8 cellular contexts compared by ENCODE assay signal in the genomic region with DNA sequence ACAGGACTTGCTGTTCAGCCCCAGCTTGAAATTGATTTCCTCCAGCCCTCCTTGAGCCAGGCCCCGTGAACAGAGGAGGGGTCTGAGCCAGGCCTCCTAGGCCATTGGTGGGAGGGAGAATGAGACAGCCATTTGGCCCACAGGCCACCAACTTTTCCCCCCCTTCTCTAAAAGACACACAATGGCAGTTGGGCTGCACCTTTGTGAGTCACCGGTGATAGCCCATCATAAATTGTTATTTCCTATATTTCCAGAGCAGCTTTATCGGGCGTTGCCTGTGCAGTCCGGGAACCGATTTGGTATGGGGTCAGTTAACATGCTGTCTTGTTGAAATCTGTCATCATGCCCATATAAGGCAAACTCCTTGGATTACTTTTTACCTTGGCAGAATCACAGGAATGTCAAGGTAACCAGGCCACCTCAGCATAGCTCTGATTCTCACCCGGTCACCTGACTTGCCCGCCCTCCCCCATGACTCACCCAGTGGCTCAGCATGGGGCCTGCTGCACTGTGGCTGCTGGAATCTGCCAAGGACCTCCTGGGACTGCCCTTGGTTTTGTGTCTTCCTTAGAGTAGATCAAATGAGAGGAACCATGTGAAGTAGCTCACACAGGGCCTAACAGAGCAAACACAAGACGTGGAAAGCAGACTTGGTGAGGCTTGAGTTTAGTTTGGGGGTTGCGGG. TPM values are rescaled to one million over a fixed set of nuclear protein-coding genes. Genes with fewer than 3 reads are reported as not detected.
DNase-seq lines count a peak whose midpoint lies in the region; FAIRE-seq and TF ChIP-seq lines count a peak whose summit lies in the region.

No MANE protein-coding gene starts in this region.

- H3K4me3 Mint-ChIP-seq in activated T-cell treated with anti-CD3 and anti-CD28 coated beads, Interleukin-2, amount 50 U/mL, for 24 hours = no peak overlapping the region
- peak overlapping the region; percentile 64 for H3K4me3 Mint-ChIP-seq in nephron progenitor cell

- H3K4me3 ChIP-seq in transverse colon = no peak overlapping the region
- no peak overlapping the region for H3K4me3 ChIP-seq in OCI-LY7 (ENCODE audit: low read depth, low read length, poor library complexity, severe bottlenecking)

- peaks cover 38% of the 10 kb centered on the region for H3K36me3 Mint-ChIP-seq in activated T-cell treated with anti-CD3 and anti-CD28 coated beads, Interleukin-2, amount 50 U/mL, for 24 hours (ENCODE audit: low read depth)
- peaks cover 48% of the 10 kb centered on the region for H3K36me3 Mint-ChIP-seq in nephron progenitor cell (ENCODE audit: low read depth)

- FAIRE-seq in H54 (lab: Jason Lieb, UNC) = peak; percentile 70

- peak; percentile 76 for DNase-seq in H54 (ENCODE audit: insufficient read length, low spot score)
- DNase-seq in NOMO-1 treated with dmso at 0.1 percent for 144 hours (lab: John Stamatoyannopoulos, UW; ENCODE audit: unreplicated experiment) = peak; percentile 63
- peak; percentile 59 for DNase-seq in activated T-cell treated with anti-CD3 and anti-CD28 coated beads, Interleukin-2, amount 50 U/mL, for 24 hours
- peak; percentile 87 for DNase-seq in fibroblast of gingiva (ENCODE audit: low read depth)
- no peak for DNase-seq in nephron progenitor cell
- DNase-seq in transverse colon = peak; percentile 89
- DNase-seq in DMS114 treated with DMSO at 0.1 percent for 48 hours (lab: John Stamatoyannopoulos, UW; ENCODE audit: unreplicated experiment) = no peak
- no peak for DNase-seq in OCI-LY7 (ENCODE audit: low spot score)

- H3K9me2 ChIP-seq in OCI-LY7 (ENCODE audit: insufficient read depth, low read length) = no peaks in the 10 kb centered on the region

- peaks cover 82% of the 10 kb centered on the region for H3K4me1 Mint-ChIP-seq in activated T-cell treated with anti-CD3 and anti-CD28 coated beads, Interleukin-2, amount 50 U/mL, for 24 hours (ENCODE audit: low read depth)
- peaks cover 89% of the 10 kb centered on the region for H3K4me1 Mint-ChIP-seq in nephron progenitor cell

- H3K9me3 ChIP-seq in transverse colon = no peaks in the 10 kb centered on the region
- no peaks in the 10 kb centered on the region for H3K9me3 ChIP-seq in OCI-LY7 (ENCODE audit: low read length)

- TF ChIP-seq POLR2A in H54 (IDR thresholded peaks at IDR 0.05; ENCODE audit: low read depth, low read length) = no peak
- TF ChIP-seq POLR2A in transverse colon (IDR thresholded peaks at IDR 0.05) = peak; percentile 53

- H3K4me2 ChIP-seq in OCI-LY7 (ENCODE audit: low read length) = no peak overlapping the region

- CTCF ChIA-PET in OCI-LY7 (lab: Charles Lee; ENCODE audit: unreplicated experiment) = no interaction called here

- in situ Hi-C loops in transverse colon (cut with MboI; ENCODE audit: low pct_ligation_motif_present in 1 of 4, low pct_unique_long_range_greater_than_20kb in 1 of 4, low sequenced_read_pairs in 3 of 4) = no loop called here

- no TSS peak for BruUV-seq in OCI-LY7 (replicated peaks; lab: Mats Ljungman, UMichigan)

- peak overlapping the region; percentile 87 to 94 (median 92) for H3K27ac ChIP-seq in transverse colon
- H3K27ac ChIP-seq in OCI-LY7 (ENCODE audit: low read depth, low read length, poor library complexity, severe bottlenecking) = no peak overlapping the region

- 0 out of 2 replicates have a peak, but pooled peaks cover 1% of the 10 kb centered on the region for H4K20me1 ChIP-seq in OCI-LY7 (ENCODE audit: insufficient read depth, low read length)

- intact Hi-C loops in transverse colon (cut with DNase I; ENCODE audit: low total_unique reads) (no loop called here), OCI-LY7 (cut with micrococcal nuclease; ENCODE audit: unreplicated experiment) (no loop called here)

- H2AFZ ChIP-seq in OCI-LY7 (ENCODE audit: low read length) = no peak overlapping the region

- POLR2A ChIA-PET in OCI-LY7 (lab: Charles Lee) = no interaction called here

- peaks cover 30% of the 10 kb centered on the region; the same call in 1 of the 2 replicates for H3K79me2 ChIP-seq in OCI-LY7 (ENCODE audit: insufficient read depth, low read depth, low read length)

- H3K27me3 ChIP-seq in transverse colon = no peaks in the 10 kb centered on the region

- no peaks in the 10 kb centered on the region for H3K27me3 Mint-ChIP-seq in activated T-cell treated with anti-CD3 and anti-CD28 coated beads, Interleukin-2, amount 50 U/mL, for 24 hours
- H3K27me3 Mint-ChIP-seq in nephron progenitor cell (ENCODE audit: low read depth, poor library complexity) = no peaks in the 10 kb centered on the region

- TF ChIP-seq CTCF in nephron progenitor cell (IDR thresholded peaks at IDR 0.05) (no peak), transverse colon (IDR thresholded peaks at IDR 0.05) (no peak), OCI-LY7 (conservative IDR thresholded peaks at IDR 0.05; ENCODE audit: low read length) (no peak)

- 33 to 35% methylated on average over 1 to 10 of the region's 10 CpGs for WGBS in transverse colon (ENCODE audit: low coverage in 1 of 2), 2 donors

- peak overlapping the region; percentile 90 for H3K27ac Mint-ChIP-seq in activated T-cell treated with anti-CD3 and anti-CD28 coated beads, Interleukin-2, amount 50 U/mL, for 24 hours
- H3K27ac Mint-ChIP-seq in nephron progenitor cell = peak overlapping the region; percentile 99

- peak; percentile 98 for TF ChIP-seq EP300 in transverse colon (IDR thresholded peaks at IDR 0.05; ENCODE audit: low read depth)

- H3K9me3 Mint-ChIP-seq in activated T-cell treated with anti-CD3 and anti-CD28 coated beads, Interleukin-2, amount 50 U/mL, for 24 hours = no peaks in the 10 kb centered on the region
- peaks cover 8% of the 10 kb centered on the region for H3K9me3 Mint-ChIP-seq in nephron progenitor cell

- H3K4me1 ChIP-seq in transverse colon (peaks cover 57 to 97% (median 89%) of the 10 kb centered on the region in 4 donors), OCI-LY7 (ENCODE audit: insufficient read depth, low read length, poor library complexity, severe bottlenecking) (peaks cover 12% of the 10 kb centered on the region)

- H3K36me3 ChIP-seq in transverse colon (no peaks in the 10 kb centered on the region), OCI-LY7 (ENCODE audit: insufficient read depth, low read length) (peaks cover 9% of the 10 kb centered on the region)

RNA-seq across cellular contexts. Expression of a gene that starts 36.1 kb away (rescaled TPM):
- total RNA-seq in transverse colon (1,000 to 10,000 TPM in 1 of 4 donors, 100 to 1,000 TPM in 3; 458 to 1,080 (median 723) TPM), OCI-LY7 (2022) (147 and 178 TPM in 2 replicates)
- total RNA-seq in OCI-LY7 (2014; rRNA removed; shearing (Covaris generic)) = 86.8 and 96.9 TPM in 2 replicates

Comparison
In these comparisons a context has a peak if more than half of its experiments do, and no peak if none do; other contexts are left out.
1. DNase-seq: peak in H54 (single experiment), NOMO-1 treated with dmso at 0.1 percent for 144 hours (single experiment), activated T-cell treated with anti-CD3 and anti-CD28 coated beads, Interleukin-2, amount 50 U/mL, for 24 hours (single experiment), fibroblast of gingiva (single experiment) and transverse colon (single experiment); none in nephron progenitor cell (single experiment), DMS114 treated with DMSO at 0.1 percent for 48 hours (single experiment) and OCI-LY7 (single experiment).